ENCODE assay signal across 8 cellular contexts in genomic region chr19:10748924-10749434, GRCh38. TPM values are rescaled to one million over a fixed set of nuclear protein-coding genes. Genes with fewer than 3 reads are reported as not detected.
A peak's percentile ranks its signal among the peaks of the same experiment; 100 is the strongest.
DNase-seq lines count a peak whose midpoint lies in the region; ATAC-seq and TF ChIP-seq lines count a peak whose summit lies in the region.

No MANE protein-coding gene starts in this region.

- H3K4me1 Mint-ChIP-seq in activated T-helper 1 cell treated with anti-CD3 and anti-CD28 coated beads, Interleukin-12 subunit alpha, Interleukin-12 subunit beta, Interleukin-2, Interleukin-4 antibody, amounts not matched to agents 30 ng/mL and 10 ng/mL and 1 ng/mL, durations not matched to agents 14 hours and 24 hours and 36 hours (ENCODE audit: low read depth) = peaks cover 61% of the 10 kb centered on the region
- H3K4me1 Mint-ChIP-seq in stimulated activated naive CD8-positive, alpha-beta T cell treated with anti-CD3 and anti-CD28 coated beads, Interleukin-15, amount 100 ng/mL, for 72 hours = peaks cover 85% of the 10 kb centered on the region

- no peaks in the 10 kb centered on the region for H3K36me3 ChIP-seq in BE2C

- no peak overlapping the region for H3K4me3 Mint-ChIP-seq in activated T-helper 1 cell treated with anti-CD3 and anti-CD28 coated beads, Interleukin-12 subunit alpha, Interleukin-12 subunit beta, Interleukin-2, Interleukin-4 antibody, amounts not matched to agents 30 ng/mL and 10 ng/mL and 1 ng/mL, durations not matched to agents 14 hours and 24 hours and 36 hours
- peak overlapping the region in 1 of 2 donors; percentile 17 for H3K4me3 Mint-ChIP-seq in stimulated activated naive CD8-positive, alpha-beta T cell treated with anti-CD3 and anti-CD28 coated beads, Interleukin-15, amount 100 ng/mL, for 72 hours

- H3K27ac Mint-ChIP-seq in activated T-helper 1 cell treated with anti-CD3 and anti-CD28 coated beads, Interleukin-12 subunit alpha, Interleukin-12 subunit beta, Interleukin-2, Interleukin-4 antibody, amounts not matched to agents 30 ng/mL and 10 ng/mL and 1 ng/mL, durations not matched to agents 14 hours and 24 hours and 36 hours = peak overlapping the region; percentile 75
- H3K27ac Mint-ChIP-seq in stimulated activated naive CD8-positive, alpha-beta T cell treated with anti-CD3 and anti-CD28 coated beads, Interleukin-15, amount 100 ng/mL, for 72 hours = peak overlapping the region; percentile 82 to 85

- 0 out of 2 replicates have a peak overlapping the region, but pooled peaks have one; percentile 19 for H3K4me3 ChIP-seq in BE2C (ENCODE audit: low read depth, low read length)

- no peaks in the 10 kb centered on the region for H3K9me3 Mint-ChIP-seq in activated T-helper 1 cell treated with anti-CD3 and anti-CD28 coated beads, Interleukin-12 subunit alpha, Interleukin-12 subunit beta, Interleukin-2, Interleukin-4 antibody, amounts not matched to agents 30 ng/mL and 10 ng/mL and 1 ng/mL, durations not matched to agents 14 hours and 24 hours and 36 hours
- H3K9me3 Mint-ChIP-seq in stimulated activated naive CD8-positive, alpha-beta T cell treated with anti-CD3 and anti-CD28 coated beads, Interleukin-15, amount 100 ng/mL, for 72 hours = no peaks in the 10 kb centered on the region

- peak; percentile 39 for ATAC-seq in stimulated activated naive CD8-positive, alpha-beta T cell treated with anti-CD3 and anti-CD28 coated beads, Interleukin-15, amount 100 ng/mL, for 72 hours
- no peak for ATAC-seq in HG03439 (IDR thresholded peaks at IDR 0.05; ENCODE audit: unreplicated experiment)

- DNase-seq in BE2C (peak; percentile 98), HUDEP-2 (lab: John Stamatoyannopoulos, UW; ENCODE audit: unreplicated experiment in 76 of 76) (peak in 67 of 76 experiments; percentile 32 to 89 (median 67)), hepatic stellate cell (ENCODE audit: low spot score) (peak; percentile 65), GM13977 (ENCODE audit: low spot score) (no peak), RKO (ENCODE audit: low spot score) (no peak)
- DNase-seq in activated T-helper 1 cell treated with anti-CD3 and anti-CD28 coated beads, Interleukin-12 subunit alpha, Interleukin-12 subunit beta, Interleukin-2, Interleukin-4 antibody, amounts not matched to agents 30 ng/mL and 10 ng/mL and 1 ng/mL, durations not matched to agents 14 hours and 24 hours and 36 hours (ENCODE audit: low spot score) = no peak
- no peak for DNase-seq in stimulated activated naive CD8-positive, alpha-beta T cell treated with anti-CD3 and anti-CD28 coated beads, Interleukin-15, amount 100 ng/mL, for 72 hours

- intact Hi-C loops in activated T-helper 1 cell treated with anti-CD3 and anti-CD28 coated beads, Interleukin-12 subunit alpha, Interleukin-12 subunit beta, Interleukin-2, Interleukin-4 antibody, amounts not matched to agents 30 ng/mL and 10 ng/mL and 1 ng/mL, durations not matched to agents 14 hours and 24 hours and 36 hours (cut with micrococcal nuclease) = no loop called here

- H3K27me3 ChIP-seq in BE2C = no peaks in the 10 kb centered on the region

- H3K4me1 ChIP-seq in BE2C = peaks cover 28% of the 10 kb centered on the region

- in situ Hi-C loops in GM13977 (cut with MboI; ENCODE audit: low pct_unique_long_range_greater_than_20kb, low sequenced_read_pairs, unreplicated experiment) = no loop called here

- H3K27me3 Mint-ChIP-seq in activated T-helper 1 cell treated with anti-CD3 and anti-CD28 coated beads, Interleukin-12 subunit alpha, Interleukin-12 subunit beta, Interleukin-2, Interleukin-4 antibody, amounts not matched to agents 30 ng/mL and 10 ng/mL and 1 ng/mL, durations not matched to agents 14 hours and 24 hours and 36 hours (ENCODE audit: insufficient read depth) = no peaks in the 10 kb centered on the region
- H3K27me3 Mint-ChIP-seq in stimulated activated naive CD8-positive, alpha-beta T cell treated with anti-CD3 and anti-CD28 coated beads, Interleukin-15, amount 100 ng/mL, for 72 hours = no peaks in the 10 kb centered on the region

- TF ChIP-seq CTCF in BE2C (IDR thresholded peaks at IDR 0.05; ENCODE audit: low read depth, low read length) = no peak
- no peak for TF ChIP-seq CTCF in GM13977 (IDR thresholded peaks at IDR 0.05; ENCODE audit: extremely low read depth, insufficient read depth, missing control alignments)

- H3K36me3 Mint-ChIP-seq in activated T-helper 1 cell treated with anti-CD3 and anti-CD28 coated beads, Interleukin-12 subunit alpha, Interleukin-12 subunit beta, Interleukin-2, Interleukin-4 antibody, amounts not matched to agents 30 ng/mL and 10 ng/mL and 1 ng/mL, durations not matched to agents 14 hours and 24 hours and 36 hours (ENCODE audit: low read depth) = no peaks in the 10 kb centered on the region

- H3K9me3 ChIP-seq in BE2C = no peaks in the 10 kb centered on the region

RNA-seq across cellular contexts. Expression of gene DNM2, which starts 31.1 kb away (rescaled TPM):
- polyA plus RNA-seq in BE2C (2012; ENCODE audit: insufficient read depth, insufficient read length, low read depth) = 173 TPM
- total RNA-seq in activated T-helper 1 cell treated with anti-CD3 and anti-CD28 coated beads, Interleukin-12 subunit alpha, Interleukin-12 subunit beta, Interleukin-2, Interleukin-4 antibody, amounts not matched to agents 30 ng/mL and 10 ng/mL and 1 ng/mL, durations not matched to agents 14 hours and 24 hours and 36 hours = 236 and 240 TPM in 2 replicates

RNA-seq across cellular contexts. Expression of gene QTRT1, which starts 47.7 kb away (rescaled TPM):
- polyA plus RNA-seq in BE2C (2012; ENCODE audit: insufficient read depth, insufficient read length, low read depth) = 169 TPM
- 93.7 and 101 TPM in 2 replicates for total RNA-seq in activated T-helper 1 cell treated with anti-CD3 and anti-CD28 coated beads, Interleukin-12 subunit alpha, Interleukin-12 subunit beta, Interleukin-2, Interleukin-4 antibody, amounts not matched to agents 30 ng/mL and 10 ng/mL and 1 ng/mL, durations not matched to agents 14 hours and 24 hours and 36 hours

Comparison
In these comparisons a context has a peak if more than half of its experiments do, and no peak if none do; other contexts are left out.
1. DNase-seq: peak in BE2C (single experiment), HUDEP-2 (67 of 76) and hepatic stellate cell (single experiment); none in activated T-helper 1 cell treated with anti-CD3 and anti-CD28 coated beads, Interleukin-12 subunit alpha, Interleukin-12 subunit beta, Interleukin-2, Interleukin-4 antibody, amounts not matched to agents 30 ng/mL and 10 ng/mL and 1 ng/mL, durations not matched to agents 14 hours and 24 hours and 36 hours (single experiment), stimulated activated naive CD8-positive, alpha-beta T cell treated with anti-CD3 and anti-CD28 coated beads, Interleukin-15, amount 100 ng/mL, for 72 hours (0 of 2), GM13977 (single experiment) and RKO (single experiment).